ENCODE assay signal across 8 cellular contexts in the genomic region with DNA sequence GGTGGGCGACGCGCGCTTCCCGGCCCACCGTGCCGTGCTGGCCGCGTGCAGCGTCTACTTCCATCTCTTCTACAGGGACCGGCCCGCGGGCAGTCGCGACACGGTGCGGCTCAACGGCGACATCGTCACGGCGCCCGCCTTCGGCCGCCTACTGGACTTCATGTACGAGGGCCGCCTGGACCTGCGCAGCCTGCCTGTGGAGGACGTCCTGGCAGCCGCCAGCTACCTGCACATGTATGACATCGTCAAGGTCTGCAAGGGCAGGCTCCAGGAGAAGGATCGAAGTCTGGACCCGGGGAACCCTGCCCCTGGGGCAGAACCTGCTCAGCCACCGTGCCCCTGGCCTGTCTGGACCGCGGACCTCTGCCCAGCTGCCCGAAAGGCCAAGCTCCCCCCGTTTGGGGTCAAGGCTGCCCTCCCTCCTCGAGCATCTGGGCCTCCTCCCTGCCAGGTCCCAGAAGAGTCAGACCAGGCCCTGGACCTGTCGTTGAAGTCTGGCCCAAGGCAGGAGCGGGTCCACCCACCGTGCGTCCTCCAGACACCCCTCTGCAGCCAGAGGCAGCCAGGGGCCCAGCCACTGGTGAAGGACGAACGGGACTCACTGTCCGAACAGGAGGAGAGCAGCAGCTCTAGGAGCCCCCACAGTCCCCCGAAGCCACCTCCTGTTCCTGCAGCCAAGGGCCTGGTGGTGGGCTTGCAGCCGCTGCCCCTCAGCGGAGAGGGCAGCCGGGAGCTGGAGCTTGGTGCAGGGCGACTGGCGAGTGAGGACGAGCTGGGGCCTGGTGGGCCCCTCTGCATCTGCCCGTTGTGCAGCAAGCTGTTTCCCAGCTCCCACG. TPM values are rescaled to one million over a fixed set of nuclear protein-coding genes. Genes with fewer than 3 reads are reported as not detected.
DNase-seq lines count a peak whose midpoint lies in the region; ATAC-seq and TF ChIP-seq lines count a peak whose summit lies in the region.

No MANE protein-coding gene starts in this region.

- H3K79me2 ChIP-seq in fibroblast of lung (ENCODE audit: control insufficient read depth, insufficient read depth, low read length) = no peaks in the 10 kb centered on the region

- DNase-seq in SJCRH30 = no peak
- DNase-seq in fibroblast of lung (ENCODE audit: low read depth in 2 of 2) = no peak
- no peak for DNase-seq in progenitor cell of endocrine pancreas (ENCODE audit: low spot score, unreplicated experiment)
- no peak for DNase-seq in NCI-H1105 treated with DMSO at 0.1 percent for 48 hours (lab: John Stamatoyannopoulos, UW)
- DNase-seq in germinal center (ENCODE audit: low spot score) = no peak
- no peak for DNase-seq in SHP77 treated with DMSO at 0.1 percent for 48 hours (lab: John Stamatoyannopoulos, UW)

- H3K27me3 Mint-ChIP-seq in progenitor cell of endocrine pancreas = peaks cover 12% of the 10 kb centered on the region

- no peaks in the 10 kb centered on the region for H4K20me1 ChIP-seq in fibroblast of lung (ENCODE audit: control insufficient read depth, extremely low read depth, insufficient read depth, low read length)

- H3K27ac ChIP-seq in SJCRH30 (no peak overlapping the region), fibroblast of lung (ENCODE audit: insufficient read depth, low read length) (no peak overlapping the region)

- peaks cover 19% of the 10 kb centered on the region for H3K4me1 Mint-ChIP-seq in progenitor cell of endocrine pancreas (ENCODE audit: low read depth)

- H3K4me3 ChIP-seq in GM12875 (ENCODE audit: low read depth, low read length) (peak overlapping the region; percentile 57), SJCRH30 (peak overlapping the region; percentile 38), fibroblast of lung (replicated peaks in 1 of 4; ENCODE audit: control extremely low read depth in 1 of 4, insufficient read depth in 1 of 4, low read depth in 3 of 4, low read length in 4 of 4) (peak overlapping the region; percentile 39 to 64 (median 52))

- H3K27me3 ChIP-seq in SJCRH30 (no peaks in the 10 kb centered on the region), fibroblast of lung (ENCODE audit: control insufficient read depth, insufficient read depth, low read length) (no peaks in the 10 kb centered on the region)

- H3K27ac Mint-ChIP-seq in progenitor cell of endocrine pancreas = peak overlapping the region; percentile 62

- no peak for ATAC-seq in HG02852 (IDR thresholded peaks at IDR 0.05; ENCODE audit: unreplicated experiment)

- peak overlapping the region; percentile 84 for H3K4me3 Mint-ChIP-seq in progenitor cell of endocrine pancreas (ENCODE audit: low read depth)

- H3K36me3 ChIP-seq in SJCRH30 (no peaks in the 10 kb centered on the region), fibroblast of lung (ENCODE audit: control insufficient read depth, insufficient read depth, low read length) (no peaks in the 10 kb centered on the region)

- no peaks in the 10 kb centered on the region for H3K36me3 Mint-ChIP-seq in progenitor cell of endocrine pancreas (ENCODE audit: insufficient read depth)

- H3K9ac ChIP-seq in fibroblast of lung (ENCODE audit: insufficient read depth, low read length) = no peak overlapping the region

- H3K4me1 ChIP-seq in SJCRH30 (peaks cover 29% of the 10 kb centered on the region), fibroblast of lung (ENCODE audit: control insufficient read depth, extremely low read depth, insufficient read depth, low read length) (peaks cover 16% of the 10 kb centered on the region)

- H2AFZ ChIP-seq in fibroblast of lung (ENCODE audit: low read length) = peak overlapping the region; percentile 28

- H3K4me2 ChIP-seq in fibroblast of lung (ENCODE audit: extremely low read depth, insufficient read depth, low read length) = peak overlapping the region; percentile 84

- TF ChIP-seq CTCF in GM12875 (IDR thresholded peaks at IDR 0.05; ENCODE audit: borderline replicate concordance, insufficient read depth, low read depth, low read length) (no peak), fibroblast of lung (conservative IDR thresholded peaks at IDR 0.05 in 1 of 2, IDR thresholded peaks at IDR 0.05 in 1 of 2; ENCODE audit: low read depth in 1 of 2, low read length in 2 of 2) (no peak), progenitor cell of endocrine pancreas (IDR thresholded peaks at IDR 0.05; ENCODE audit: unreplicated experiment) (no peak)

- no peaks in the 10 kb centered on the region for H3K9me3 Mint-ChIP-seq in progenitor cell of endocrine pancreas (ENCODE audit: low read depth)

- no peaks in the 10 kb centered on the region for H3K9me3 ChIP-seq in SJCRH30 (replicated peaks)
- no peaks in the 10 kb centered on the region for H3K9me3 ChIP-seq in fibroblast of lung (ENCODE audit: control insufficient read depth, insufficient read depth, low read depth, low read length)

RNA-seq across cellular contexts. Expression of a gene that starts 0.6 kb away (rescaled TPM):
- 0.38 and 0.48 TPM in 2 replicates for total RNA-seq in SJCRH30 (2014; rRNA removed; shearing (Covaris generic))
- total RNA-seq in fibroblast of lung (2.3 and 2.8 TPM in 2 replicates), progenitor cell of endocrine pancreas (12.3 and 12.6 TPM in 2 replicates)
- polyA plus RNA-seq in fibroblast of lung = 0.99 and 1.1 TPM in 2 replicates
- polyA plus RNA-seq in fibroblast of lung (2012) = 1.7 and 2.1 TPM in 2 replicates
- 2.6 and 4.9 TPM in 2 replicates for polyA minus RNA-seq in fibroblast of lung (ENCODE audit: low replicate concordance)

RNA-seq across cellular contexts. Expression of a gene that starts 6.0 kb away (rescaled TPM):
- 160 and 164 TPM in 2 replicates for total RNA-seq in SJCRH30 (2014; rRNA removed; shearing (Covaris generic))
- total RNA-seq in fibroblast of lung (127 and 131 TPM in 2 replicates), progenitor cell of endocrine pancreas (147 and 151 TPM in 2 replicates)
- 83.2 and 109 TPM in 2 replicates for polyA plus RNA-seq in fibroblast of lung
- polyA plus RNA-seq in fibroblast of lung (2012) = 98.5 and 138 TPM in 2 replicates
- polyA minus RNA-seq in fibroblast of lung (ENCODE audit: low replicate concordance) = 376 and 400 TPM in 2 replicates

RNA-seq across cellular contexts. Expression of a gene that starts 48.6 kb away (rescaled TPM):
- total RNA-seq in SJCRH30 (2014; rRNA removed; shearing (Covaris generic)) = 105 and 157 TPM in 2 replicates
- total RNA-seq in fibroblast of lung (60.6 and 65.1 TPM in 2 replicates), progenitor cell of endocrine pancreas (98.6 and 116 TPM in 2 replicates)
- 26.1 and 37.4 TPM in 2 replicates for polyA plus RNA-seq in fibroblast of lung
- polyA plus RNA-seq in fibroblast of lung (2012) = 56.6 and 101 TPM in 2 replicates
- polyA minus RNA-seq in fibroblast of lung (ENCODE audit: low replicate concordance) = 10.0 and 10.9 TPM in 2 replicates
